Comparison of ENCODE assay signal across 30 cellular contexts in genomic region chr14:87391066-87391465, GRCh38.
"Had no signal": no experiment of that assay in that cellular context is flagged by ENCODE, and none has a peak within 500 bp of the region (broad histone marks: within the 10 kb centered on the region; RNA-seq: fewer than 3 reads in every experiment).

No MANE protein-coding gene starts in this region.

- H3K27ac ChIP-seq: adrenal gland, ascending aorta, body of pancreas, brain microvascular endothelial cell, breast epithelium, cardiac muscle cell had no signal

- H3K4me1 ChIP-seq: adrenal gland, ascending aorta, body of pancreas, breast epithelium had no signal

- H3K4me3 ChIP-seq: adrenal gland, ascending aorta, body of pancreas, breast epithelium, cardiac muscle cell had no signal

- DNase-seq: activated effector memory CD4-positive, alpha-beta T cell treated with anti-CD3 and anti-CD28 coated beads, Interleukin-2, amount 50 U/mL, for 16 hours; activated effector memory CD4-positive, alpha-beta T cell treated with Interleukin-2 at 50 U/mL for 16 hours; activated gamma-delta T cell; activated gamma-delta T cell treated with Interleukin-2 at 50 U/mL for 16 hours; activated naive CD4-positive, alpha-beta T cell; activated naive CD4-positive, alpha-beta T cell treated with anti-CD3 and anti-CD28 coated beads for 36 hours; activated naive CD4-positive, alpha-beta T cell treated with anti-CD3 and anti-CD28 coated beads, Interleukin-2, amount 10 ng/mL, durations not matched to agents 7 days and 5 days; activated naive CD4-positive, alpha-beta T cell treated with anti-CD3 and anti-CD28 coated beads, Interleukin-2, amount 50 U/mL, for 16 hours; activated naive CD4-positive, alpha-beta T cell treated with Interleukin-2 at 50 U/mL for 16 hours; activated naive CD8-positive, alpha-beta T cell treated with anti-CD3 and anti-CD28 coated beads for 36 hours; activated naive CD8-positive, alpha-beta T cell treated with anti-CD3 and anti-CD28 coated beads, Interleukin-2, amount 10 ng/mL, durations not matched to agents 7 days and 5 days; activated naive CD8-positive, alpha-beta T cell treated with anti-CD3 and anti-CD28 coated beads, Interleukin-2, amount 50 U/mL, for 24 hours; activated T-cell treated with anti-CD3 and anti-CD28 coated beads, Interleukin-2, amount 50 U/mL, for 1 hour; activated T-cell treated with anti-CD3 and anti-CD28 coated beads, Interleukin-2, amount 50 U/mL, for 24 hours; activated T-cell treated with anti-CD3 and anti-CD28 coated beads, Interleukin-2, amount 50 U/mL, for 4 hours; activated T-cell treated with anti-CD3 and anti-CD28 coated beads, Interleukin-2, amount 50 U/mL, for 48 hours; activated T-cell treated with anti-CD3 and anti-CD28 coated beads, Interleukin-2, amount 50 U/mL, for 72 hours; adrenal gland; amniotic stem cell; amygdala; anterior cingulate cortex; aorta; body of pancreas; brain microvascular endothelial cell; caudate nucleus; central memory CD4-positive, alpha-beta T cell; cerebellar nuclear complex had no signal

- H3K36me3 ChIP-seq: adrenal gland, ascending aorta, brain microvascular endothelial cell, breast epithelium, cardiac muscle cell had no signal

- H3K27me3 ChIP-seq: adrenal gland, ascending aorta, body of pancreas, brain microvascular endothelial cell, breast epithelium, cardiac muscle cell had no signal

- H3K9me3 ChIP-seq: adrenal gland, ascending aorta, body of pancreas, breast epithelium had no signal
